Comparison of ENCODE assay signal across 13 cellular contexts in genomic region chr3:146165370-146165769, GRCh38. TPM values are rescaled to one million over a fixed set of nuclear protein-coding genes. Genes with fewer than 3 reads are reported as not detected.
DNase-seq lines count a peak whose midpoint lies in the region; ATAC-seq and TF ChIP-seq lines count a peak whose summit lies in the region.
"Had no signal": no experiment of that assay in that cellular context is flagged by ENCODE, and none has a peak within 500 bp of the region (broad histone marks: within the 10 kb centered on the region; RNA-seq: fewer than 3 reads in every experiment).

No MANE protein-coding gene starts in this region.

- WGBS in hepatocyte (ENCODE audit: low lambda C conversion rate, missing lambda C conversion rate): 60% methylated on average over 6 of the region's 6 CpGs

- H3K27ac ChIP-seq in hepatocyte (peak overlapping the region; percentile 78), thoracic aorta (peak overlapping the region; percentile 52 to 98)
- H3K27ac ChIP-seq: lower lobe of right lung had no signal

- H3K36me3 Mint-ChIP-seq in HFFc6 (ENCODE audit: low read depth): peaks cover 13% of the 10 kb centered on the region
- H3K36me3 Mint-ChIP-seq: activated CD8-positive, alpha-beta memory T cell treated with anti-CD3 and anti-CD28 coated beads, Interleukin-2, amount 10 ng/mL, durations not matched to agents 7 days and 5 days; activated naive CD8-positive, alpha-beta T cell had no signal

- no peaks in the 10 kb centered on the region for H3K27me3 ChIP-seq in hepatocyte
- no peaks in the 10 kb centered on the region for H3K27me3 ChIP-seq in thoracic aorta (replicated peaks; ENCODE audit: insufficient read depth)
- H3K27me3 ChIP-seq in BE2C: peaks cover 24% of the 10 kb centered on the region

- TF ChIP-seq CTCF in HFFc6 (IDR thresholded peaks at IDR 0.05) (no peak), hepatocyte (IDR thresholded peaks at IDR 0.05; ENCODE audit: poor library complexity) (no peak), thoracic aorta (IDR thresholded peaks at IDR 0.05) (no peak), BE2C (IDR thresholded peaks at IDR 0.05; ENCODE audit: low read depth, low read length) (no peak)

- no peak overlapping the region for H2AFZ ChIP-seq in hepatocyte

- no peaks in the 10 kb centered on the region; the same call in none of the 2 replicates for H3K27me3 Mint-ChIP-seq in HFFc6 (ENCODE audit: insufficient read depth)

- DNase-seq in HFFc6: peak; percentile 60
- peak; percentile 70 for DNase-seq in astrocyte of the hippocampus (ENCODE audit: low read depth, low spot score)
- no peak for DNase-seq in hepatocyte (ENCODE audit: low spot score)
- no peak for DNase-seq in thoracic aorta (ENCODE audit: low spot score)
- no peak for DNase-seq in Kasumi-1 (lab: John Stamatoyannopoulos, UW)
- DNase-seq in BE2C: no peak
- DNase-seq in NCI-H146 (lab: John Stamatoyannopoulos, UW): no peak
- DNase-seq: activated CD8-positive, alpha-beta memory T cell treated with anti-CD3 and anti-CD28 coated beads, Interleukin-2, amount 10 ng/mL, durations not matched to agents 7 days and 5 days; hippocampal formation; lower lobe of right lung; NCI-H1048; substantia nigra had no signal

- peak overlapping the region; percentile 80 for H3K4me3 Mint-ChIP-seq in HFFc6
- H3K4me3 Mint-ChIP-seq: activated CD8-positive, alpha-beta memory T cell treated with anti-CD3 and anti-CD28 coated beads, Interleukin-2, amount 10 ng/mL, durations not matched to agents 7 days and 5 days; activated naive CD8-positive, alpha-beta T cell had no signal

- H3K27ac Mint-ChIP-seq in HFFc6: peak overlapping the region; percentile 92
- H3K27ac Mint-ChIP-seq: activated CD8-positive, alpha-beta memory T cell treated with anti-CD3 and anti-CD28 coated beads, Interleukin-2, amount 10 ng/mL, durations not matched to agents 7 days and 5 days; activated naive CD8-positive, alpha-beta T cell had no signal

- H3K9me3 ChIP-seq in hepatocyte (ENCODE audit: low read depth) (no peaks in the 10 kb centered on the region), thoracic aorta (no peaks in the 10 kb centered on the region), BE2C (no peaks in the 10 kb centered on the region)
- H3K9me3 ChIP-seq: lower lobe of right lung had no signal

- peaks cover 7% of the 10 kb centered on the region for H3K9me3 Mint-ChIP-seq in HFFc6

- peak overlapping the region; percentile 55 for H3K4me2 ChIP-seq in hepatocyte

- H3K4me1 Mint-ChIP-seq in HFFc6 (ENCODE audit: low read depth): peaks cover 72% of the 10 kb centered on the region

- H3K36me3 ChIP-seq in hepatocyte (replicated peaks; ENCODE audit: insufficient read depth, low read depth): no peaks in the 10 kb centered on the region
- H3K36me3 ChIP-seq in thoracic aorta: no peaks in the 10 kb centered on the region
- no peaks in the 10 kb centered on the region for H3K36me3 ChIP-seq in BE2C
- H3K36me3 ChIP-seq: lower lobe of right lung had no signal

- no peaks in the 10 kb centered on the region for H4K20me1 ChIP-seq in hepatocyte (ENCODE audit: insufficient read depth, poor library complexity, severe bottlenecking)

- no peak for ATAC-seq in thoracic aorta (ENCODE audit: insufficient number of reproducible peaks, low FRiP score, low read depth)
- ATAC-seq: activated CD8-positive, alpha-beta memory T cell treated with anti-CD3 and anti-CD28 coated beads, Interleukin-2, amount 10 ng/mL, durations not matched to agents 7 days and 5 days; lower lobe of right lung had no signal

- H3K9me2 ChIP-seq in hepatocyte (replicated peaks; ENCODE audit: insufficient read depth): no peaks in the 10 kb centered on the region

- peaks cover 33% of the 10 kb centered on the region for H3K4me1 ChIP-seq in hepatocyte (ENCODE audit: insufficient read depth)
- peaks cover 31 to 58% of the 10 kb centered on the region in 2 donors for H3K4me1 ChIP-seq in thoracic aorta (ENCODE audit: control insufficient read depth in 1 of 2, low read depth in 2 of 2)
- no peaks in the 10 kb centered on the region for H3K4me1 ChIP-seq in BE2C

- peaks cover 4% of the 10 kb centered on the region for H3K79me2 ChIP-seq in hepatocyte

- H3K4me3 ChIP-seq in hepatocyte: no peak overlapping the region
- H3K4me3 ChIP-seq in thoracic aorta: peak overlapping the region; percentile 36
- no peak overlapping the region for H3K4me3 ChIP-seq in BE2C (ENCODE audit: low read depth, low read length)
- H3K4me3 ChIP-seq: lower lobe of right lung had no signal

RNA-seq across cellular contexts. Expression of gene PLOD2, which starts 4.4 kb away (rescaled TPM):
- 100 to 1,000 TPM; 181 to 358 (median 200) TPM for total RNA-seq in HFFc6 (2021; fragmentation: NEBNext Ultra II Directional; extraction: Animal tissue kit (Norgen Biotek cat#: 25700))
- total RNA-seq in hepatocyte: 148 and 155 TPM in 2 replicates
- polyA plus RNA-seq in hepatocyte: 93.8 and 97.3 TPM in 2 replicates
- total RNA-seq in thoracic aorta: 10 to 100 TPM; 42.8 to 92.6 TPM
- 1.3 TPM for polyA plus RNA-seq in BE2C (2012; ENCODE audit: insufficient read depth, insufficient read length, low read depth)

Comparison
In these comparisons a context has a peak if more than half of its experiments do, and no peak if none do; other contexts are left out.
1. DNase-seq: peak in HFFc6 (single experiment) and astrocyte of the hippocampus (single experiment); none in hepatocyte (single experiment), thoracic aorta (single experiment), Kasumi-1 (0 of 2), BE2C (single experiment) and NCI-H146 (single experiment).